ENCODE assay signal across 23 cellular contexts in genomic region chr20:8583209-8584106, GRCh38.
DNase-seq lines count a peak whose midpoint lies in the region; ATAC-seq, FAIRE-seq and TF ChIP-seq lines count a peak whose summit lies in the region.
"Had no signal": no experiment of that assay in that cellular context is flagged by ENCODE, and none has a peak within 500 bp of the region (broad histone marks: within the 10 kb centered on the region; RNA-seq: fewer than 3 reads in every experiment).

No MANE protein-coding gene starts in this region.

- H4K20me1 ChIP-seq in OCI-LY1 (ENCODE audit: insufficient read depth, low read length), result no peaks in the 10 kb centered on the region
- no peaks in the 10 kb centered on the region for H4K20me1 ChIP-seq in smooth muscle cell (ENCODE audit: low read depth)

- H3K27ac ChIP-seq in OCI-LY1 (ENCODE audit: low read depth, low read length, poor library complexity, severe bottlenecking), result peak overlapping the region; percentile 39
- no peak overlapping the region for H3K27ac ChIP-seq in smooth muscle cell (ENCODE audit: low read depth)
- H3K27ac ChIP-seq in gastrocnemius medialis, result no peak overlapping the region
- H3K27ac ChIP-seq: heart right ventricle, right atrium auricular region, uterus had no signal

- H3K36me3 ChIP-seq in OCI-LY1 (ENCODE audit: insufficient read depth, low read length) (no peaks in the 10 kb centered on the region), smooth muscle cell (ENCODE audit: low read depth) (no peaks in the 10 kb centered on the region), gastrocnemius medialis (no peaks in the 10 kb centered on the region)
- H3K36me3 ChIP-seq: BE2C, heart right ventricle, right atrium auricular region, uterus had no signal

- intact Hi-C loops in gastrocnemius medialis (cut with DNase I; ENCODE audit: low total_unique reads), result no loop called here

- 63% methylated on average over 9 of the region's 9 CpGs for WGBS in smooth muscle cell (ENCODE audit: low lambda C conversion rate)

- in situ Hi-C loops in gastrocnemius medialis (cut with MboI; ENCODE audit: low sequenced_read_pairs in 4 of 4), result no loop called here

- H2AFZ ChIP-seq in OCI-LY1 (ENCODE audit: low read length) (no peak overlapping the region), smooth muscle cell (ENCODE audit: low read depth) (no peak overlapping the region)

- DNase-seq in cardiac fibroblast (ENCODE audit: low read depth in 2 of 2), result peak; percentile 56 to 63
- DNase-seq in kidney glomerular epithelial cell (lab: John Stamatoyannopoulos, UW), result peak; percentile 11
- no peak for DNase-seq in smooth muscle cell (lab: John Stamatoyannopoulos, UW; ENCODE audit: unreplicated experiment)
- no peak for DNase-seq in medulla oblongata (ENCODE audit: extremely low spot score)
- DNase-seq in NCI-H2227 (lab: John Stamatoyannopoulos, UW; ENCODE audit: unreplicated experiment), result no peak
- no peak for DNase-seq in GM12892 (ENCODE audit: insufficient read length)
- no peak for DNase-seq in gastrocnemius medialis
- DNase-seq: activated CD4-positive, alpha-beta T cell treated with anti-CD3 and anti-CD28 coated beads for 36 hours; activated CD8-positive, alpha-beta memory T cell treated with anti-CD3 and anti-CD28 coated beads, Interleukin-2, amount 50 U/mL, for 48 hours; BE2C; DMS 273 treated with DMSO at 0.1 percent for 48 hours; heart right ventricle; left ventricle myocardium superior; MM.1S; natural killer cell; NCI-H2029; NCI-H69; T-helper 17 cell; uterus had no signal

- no peak for ATAC-seq in gastrocnemius medialis
- ATAC-seq: activated CD4-positive, alpha-beta T cell treated with anti-CD3 and anti-CD28 coated beads for 36 hours; activated naive CD4-positive, alpha-beta T cell treated with anti-CD3 and anti-CD28 coated beads, Interleukin-2, amount 50 U/mL, for 72 hours; heart right ventricle; left ventricle myocardium superior; natural killer cell; stimulated activated effector memory CD8-positive, alpha-beta T cell treated with anti-CD3 and anti-CD28 coated beads, Interleukin-12 subunit alpha, Interleukin-12 subunit beta, amount 100 ng/mL, for 72 hours; T-helper 17 cell had no signal

- TF ChIP-seq CTCF in OCI-LY1 (IDR thresholded peaks at IDR 0.05; ENCODE audit: low read length) (no peak), cardiac fibroblast (IDR thresholded peaks at IDR 0.05; ENCODE audit: low read depth, low read length) (no peak), smooth muscle cell (IDR thresholded peaks at IDR 0.05; ENCODE audit: borderline replicate concordance, insufficient read depth, poor library complexity, severe bottlenecking) (no peak), gastrocnemius medialis (IDR thresholded peaks at IDR 0.05 in 4 of 5, conservative IDR thresholded peaks at IDR 0.05 in 1 of 5) (no peak)

- TF ChIP-seq POLR2A in GM12892 (IDR thresholded peaks at IDR 0.05; ENCODE audit: low read depth, low read length), result no peak
- no peak for TF ChIP-seq POLR2A in gastrocnemius medialis (IDR thresholded peaks at IDR 0.05)

- H3K9ac ChIP-seq in OCI-LY1 (ENCODE audit: low read length) (no peak overlapping the region), smooth muscle cell (ENCODE audit: low read depth) (no peak overlapping the region)

- H3K4me2 ChIP-seq in OCI-LY1 (ENCODE audit: low read length) (no peak overlapping the region), smooth muscle cell (peak overlapping the region; percentile 33)

- H3K4me3 ChIP-seq in OCI-LY1 (ENCODE audit: low read depth, low read length, poor library complexity, severe bottlenecking) (no peak overlapping the region), cardiac fibroblast (replicated peaks in 1 of 2; ENCODE audit: low read depth in 2 of 2, low read length in 2 of 2) (no peak overlapping the region), smooth muscle cell (no peak overlapping the region), gastrocnemius medialis (no peak overlapping the region)
- H3K4me3 ChIP-seq: heart right ventricle, right atrium auricular region, uterus had no signal

- H3K9me3 ChIP-seq in OCI-LY1 (ENCODE audit: low read length) (no peaks in the 10 kb centered on the region), smooth muscle cell (replicated peaks; ENCODE audit: low read depth) (no peaks in the 10 kb centered on the region), gastrocnemius medialis (no peaks in the 10 kb centered on the region)
- H3K9me3 ChIP-seq: BE2C, heart right ventricle, right atrium auricular region, uterus had no signal

- H3F3A ChIP-seq in OCI-LY1 (ENCODE audit: insufficient read depth, low read length) (no peaks in the 10 kb centered on the region), smooth muscle cell (ENCODE audit: low read depth) (no peaks in the 10 kb centered on the region)

- FAIRE-seq in GM12892 (lab: Jason Lieb, UNC), result no peak

- H3K4me1 ChIP-seq in OCI-LY1 (ENCODE audit: insufficient read depth, low read length, severe bottlenecking) (peaks cover 38% of the 10 kb centered on the region), smooth muscle cell (ENCODE audit: low read depth) (no peaks in the 10 kb centered on the region), gastrocnemius medialis (no peaks in the 10 kb centered on the region)
- H3K4me1 ChIP-seq: BE2C, right atrium auricular region, uterus had no signal

- no peaks in the 10 kb centered on the region for H3K79me2 ChIP-seq in OCI-LY1 (ENCODE audit: insufficient read depth, low read length)
- no peaks in the 10 kb centered on the region for H3K79me2 ChIP-seq in smooth muscle cell (ENCODE audit: low read depth)

- H3K9me2 ChIP-seq in OCI-LY1 (ENCODE audit: low read depth, low read length), result no peaks in the 10 kb centered on the region

- H3K27me3 ChIP-seq in OCI-LY1 (ENCODE audit: insufficient read depth, low read length) (no peaks in the 10 kb centered on the region), smooth muscle cell (ENCODE audit: low read depth) (no peaks in the 10 kb centered on the region), gastrocnemius medialis (no peaks in the 10 kb centered on the region)
- H3K27me3 ChIP-seq: BE2C, heart right ventricle, right atrium auricular region, uterus had no signal

Comparison
In these comparisons a context has a peak if more than half of its experiments do, and no peak if none do; other contexts are left out.
1. DNase-seq: peak in cardiac fibroblast (2 of 2) and kidney glomerular epithelial cell (single experiment); none in smooth muscle cell (single experiment), medulla oblongata (single experiment), NCI-H2227 (single experiment), GM12892 (single experiment) and gastrocnemius medialis (0 of 2).